ENCODE assay signal across 39 cellular contexts in genomic region chr1:110979154-110979553, GRCh38.
"Had no signal": no experiment of that assay in that cellular context is flagged by ENCODE, and none has a peak within 500 bp of the region (broad histone marks: within the 10 kb centered on the region; RNA-seq: fewer than 3 reads in every experiment).

No MANE protein-coding gene starts in this region.

- H3K9me3 ChIP-seq: adrenal gland had no signal

- H3K36me3 ChIP-seq: adrenal gland, ascending aorta, brain microvascular endothelial cell, breast epithelium, cardiac muscle cell had no signal

- H3K27ac ChIP-seq: adrenal gland, ascending aorta, body of pancreas, brain microvascular endothelial cell, breast epithelium, cardiac muscle cell had no signal

- ATAC-seq: activated naive CD4-positive, alpha-beta T cell treated with anti-CD3 and anti-CD28 coated beads, Interleukin-2, amount 50 U/mL, for 72 hours; activated naive CD8-positive, alpha-beta T cell treated with anti-CD3 and anti-CD28 coated beads, Interleukin-2, amount 50 U/mL, for 24 hours; activated T-cell treated with anti-CD3 and anti-CD28 coated beads, Interleukin-2, amount 50 U/mL, for 4 hours; activated T-cell treated with anti-CD3 and anti-CD28 coated beads, Interleukin-2, amount 50 U/mL, for 72 hours; activated T-helper 17 cell treated with anti-CD3 and anti-CD28 coated beads, Interleukin-2, amount 50 U/mL, for 72 hours; body of pancreas had no signal

- H3K27me3 ChIP-seq: ascending aorta, body of pancreas, brain microvascular endothelial cell, breast epithelium, cardiac muscle cell had no signal

- H3K27ac Mint-ChIP-seq: activated naive CD4-positive, alpha-beta T cell treated with anti-CD3 and anti-CD28 coated beads for 36 hours; activated naive CD4-positive, alpha-beta T cell treated with anti-CD3 and anti-CD28 coated beads, Interleukin-2, amount 10 ng/mL, durations not matched to agents 7 days and 5 days; activated naive CD4-positive, alpha-beta T cell treated with anti-CD3 and anti-CD28 coated beads, Interleukin-2, amount 50 U/mL, for 24 hours; activated naive CD4-positive, alpha-beta T cell treated with anti-CD3 and anti-CD28 coated beads, Interleukin-2, amount 50 U/mL, for 72 hours; activated naive CD8-positive, alpha-beta T cell; activated naive CD8-positive, alpha-beta T cell treated with anti-CD3 and anti-CD28 coated beads for 36 hours; activated naive CD8-positive, alpha-beta T cell treated with anti-CD3 and anti-CD28 coated beads, Interleukin-2, amount 10 ng/mL, durations not matched to agents 7 days and 5 days; activated naive CD8-positive, alpha-beta T cell treated with anti-CD3 and anti-CD28 coated beads, Interleukin-2, amount 50 U/mL, for 24 hours; activated T-cell treated with anti-CD3 and anti-CD28 coated beads, Interleukin-2, amount 50 U/mL, for 24 hours; activated T-cell treated with anti-CD3 and anti-CD28 coated beads, Interleukin-2, amount 50 U/mL, for 72 hours; activated T-helper 1 cell treated with anti-CD3 and anti-CD28 coated beads, Interleukin-12 subunit alpha, Interleukin-12 subunit beta, Interleukin-2, Interleukin-4 antibody, amounts not matched to agents 30 ng/mL and 10 ng/mL and 1 ng/mL, durations not matched to agents 14 hours and 24 hours and 36 hours; activated T-helper 17 cell treated with anti-CD3 and anti-CD28 coated beads, Interleukin-2, amount 50 U/mL, for 72 hours; activated T-helper 2 cell treated with anti-CD3 and anti-CD28 coated beads, Interferon-gamma antibody, Interleukin-2, Interleukin-4, amounts not matched to agents 10 μg/mL and 5 μg/mL and 100 μg/mL, durations not matched to agents 14 hours and 24 hours and 36 hours; brain had no signal

- H3K4me1 ChIP-seq: adrenal gland, ascending aorta, body of pancreas, breast epithelium had no signal

- FAIRE-seq: astrocyte, bronchial epithelial cell had no signal

- DNase-seq: activated effector memory CD4-positive, alpha-beta T cell treated with anti-CD3 and anti-CD28 coated beads, Interleukin-2, amount 50 U/mL, for 16 hours; activated effector memory CD4-positive, alpha-beta T cell treated with Interleukin-2 at 50 U/mL for 16 hours; activated gamma-delta T cell; activated gamma-delta T cell treated with Interleukin-2 at 50 U/mL for 16 hours; activated naive CD4-positive, alpha-beta T cell; activated naive CD4-positive, alpha-beta T cell treated with anti-CD3 and anti-CD28 coated beads for 36 hours; activated naive CD4-positive, alpha-beta T cell treated with anti-CD3 and anti-CD28 coated beads, Interleukin-2, amount 10 ng/mL, durations not matched to agents 7 days and 5 days; activated naive CD4-positive, alpha-beta T cell treated with anti-CD3 and anti-CD28 coated beads, Interleukin-2, amount 50 U/mL, for 16 hours; activated naive CD4-positive, alpha-beta T cell treated with Interleukin-2 at 50 U/mL for 16 hours; activated naive CD8-positive, alpha-beta T cell treated with anti-CD3 and anti-CD28 coated beads for 36 hours; activated naive CD8-positive, alpha-beta T cell treated with anti-CD3 and anti-CD28 coated beads, Interleukin-2, amount 10 ng/mL, durations not matched to agents 7 days and 5 days; activated naive CD8-positive, alpha-beta T cell treated with anti-CD3 and anti-CD28 coated beads, Interleukin-2, amount 50 U/mL, for 24 hours; activated T-cell treated with anti-CD3 and anti-CD28 coated beads, Interleukin-2, amount 50 U/mL, for 24 hours; activated T-cell treated with anti-CD3 and anti-CD28 coated beads, Interleukin-2, amount 50 U/mL, for 4 hours; activated T-cell treated with anti-CD3 and anti-CD28 coated beads, Interleukin-2, amount 50 U/mL, for 48 hours; activated T-cell treated with anti-CD3 and anti-CD28 coated beads, Interleukin-2, amount 50 U/mL, for 72 hours; adrenal gland; amniotic stem cell; amygdala; anterior cingulate cortex; aorta; body of pancreas; brain microvascular endothelial cell; caudate nucleus; central memory CD4-positive, alpha-beta T cell; cerebellar nuclear complex had no signal

- H3K4me1 Mint-ChIP-seq: activated naive CD8-positive, alpha-beta T cell treated with anti-CD3 and anti-CD28 coated beads for 36 hours; brain had no signal

- H3K36me3 Mint-ChIP-seq: activated naive CD8-positive, alpha-beta T cell treated with anti-CD3 and anti-CD28 coated beads, Interleukin-2, amount 10 ng/mL, durations not matched to agents 7 days and 5 days; brain had no signal

- H3K4me3 ChIP-seq: adrenal gland, ascending aorta, body of pancreas, breast epithelium, cardiac muscle cell had no signal

- H3K4me3 Mint-ChIP-seq: activated naive CD4-positive, alpha-beta T cell treated with anti-CD3 and anti-CD28 coated beads for 36 hours; activated naive CD4-positive, alpha-beta T cell treated with anti-CD3 and anti-CD28 coated beads, Interleukin-2, amount 10 ng/mL, durations not matched to agents 7 days and 5 days; activated naive CD4-positive, alpha-beta T cell treated with anti-CD3 and anti-CD28 coated beads, Interleukin-2, amount 50 U/mL, for 24 hours; activated naive CD8-positive, alpha-beta T cell; activated naive CD8-positive, alpha-beta T cell treated with anti-CD3 and anti-CD28 coated beads for 36 hours; activated naive CD8-positive, alpha-beta T cell treated with anti-CD3 and anti-CD28 coated beads, Interleukin-2, amount 10 ng/mL, durations not matched to agents 7 days and 5 days; activated naive CD8-positive, alpha-beta T cell treated with anti-CD3 and anti-CD28 coated beads, Interleukin-2, amount 50 U/mL, for 24 hours; activated T-cell treated with anti-CD3 and anti-CD28 coated beads, Interleukin-2, amount 50 U/mL, for 24 hours; activated T-cell treated with anti-CD3 and anti-CD28 coated beads, Interleukin-2, amount 50 U/mL, for 4 hours; activated T-cell treated with anti-CD3 and anti-CD28 coated beads, Interleukin-2, amount 50 U/mL, for 72 hours; activated T-helper 1 cell treated with anti-CD3 and anti-CD28 coated beads, Interleukin-12 subunit alpha, Interleukin-12 subunit beta, Interleukin-2, Interleukin-4 antibody, amounts not matched to agents 30 ng/mL and 10 ng/mL and 1 ng/mL, durations not matched to agents 14 hours and 24 hours and 36 hours; activated T-helper 17 cell treated with anti-CD3 and anti-CD28 coated beads, Interleukin-2, amount 50 U/mL, for 72 hours; brain; central memory CD8-positive, alpha-beta T cell had no signal
